Comparison of ENCODE assay signal across 2 cellular contexts in genomic region chr3:18085429-18085828, GRCh38.
TF ChIP-seq lines count a peak whose summit lies in the region.

No MANE protein-coding gene starts in this region.

TF ChIP-seq in GM23338, 12 proteins besides CTCF, POLR2A, EP300 and RAD21 (continued from another document):
- TF ChIP-seq, protein P1, sequence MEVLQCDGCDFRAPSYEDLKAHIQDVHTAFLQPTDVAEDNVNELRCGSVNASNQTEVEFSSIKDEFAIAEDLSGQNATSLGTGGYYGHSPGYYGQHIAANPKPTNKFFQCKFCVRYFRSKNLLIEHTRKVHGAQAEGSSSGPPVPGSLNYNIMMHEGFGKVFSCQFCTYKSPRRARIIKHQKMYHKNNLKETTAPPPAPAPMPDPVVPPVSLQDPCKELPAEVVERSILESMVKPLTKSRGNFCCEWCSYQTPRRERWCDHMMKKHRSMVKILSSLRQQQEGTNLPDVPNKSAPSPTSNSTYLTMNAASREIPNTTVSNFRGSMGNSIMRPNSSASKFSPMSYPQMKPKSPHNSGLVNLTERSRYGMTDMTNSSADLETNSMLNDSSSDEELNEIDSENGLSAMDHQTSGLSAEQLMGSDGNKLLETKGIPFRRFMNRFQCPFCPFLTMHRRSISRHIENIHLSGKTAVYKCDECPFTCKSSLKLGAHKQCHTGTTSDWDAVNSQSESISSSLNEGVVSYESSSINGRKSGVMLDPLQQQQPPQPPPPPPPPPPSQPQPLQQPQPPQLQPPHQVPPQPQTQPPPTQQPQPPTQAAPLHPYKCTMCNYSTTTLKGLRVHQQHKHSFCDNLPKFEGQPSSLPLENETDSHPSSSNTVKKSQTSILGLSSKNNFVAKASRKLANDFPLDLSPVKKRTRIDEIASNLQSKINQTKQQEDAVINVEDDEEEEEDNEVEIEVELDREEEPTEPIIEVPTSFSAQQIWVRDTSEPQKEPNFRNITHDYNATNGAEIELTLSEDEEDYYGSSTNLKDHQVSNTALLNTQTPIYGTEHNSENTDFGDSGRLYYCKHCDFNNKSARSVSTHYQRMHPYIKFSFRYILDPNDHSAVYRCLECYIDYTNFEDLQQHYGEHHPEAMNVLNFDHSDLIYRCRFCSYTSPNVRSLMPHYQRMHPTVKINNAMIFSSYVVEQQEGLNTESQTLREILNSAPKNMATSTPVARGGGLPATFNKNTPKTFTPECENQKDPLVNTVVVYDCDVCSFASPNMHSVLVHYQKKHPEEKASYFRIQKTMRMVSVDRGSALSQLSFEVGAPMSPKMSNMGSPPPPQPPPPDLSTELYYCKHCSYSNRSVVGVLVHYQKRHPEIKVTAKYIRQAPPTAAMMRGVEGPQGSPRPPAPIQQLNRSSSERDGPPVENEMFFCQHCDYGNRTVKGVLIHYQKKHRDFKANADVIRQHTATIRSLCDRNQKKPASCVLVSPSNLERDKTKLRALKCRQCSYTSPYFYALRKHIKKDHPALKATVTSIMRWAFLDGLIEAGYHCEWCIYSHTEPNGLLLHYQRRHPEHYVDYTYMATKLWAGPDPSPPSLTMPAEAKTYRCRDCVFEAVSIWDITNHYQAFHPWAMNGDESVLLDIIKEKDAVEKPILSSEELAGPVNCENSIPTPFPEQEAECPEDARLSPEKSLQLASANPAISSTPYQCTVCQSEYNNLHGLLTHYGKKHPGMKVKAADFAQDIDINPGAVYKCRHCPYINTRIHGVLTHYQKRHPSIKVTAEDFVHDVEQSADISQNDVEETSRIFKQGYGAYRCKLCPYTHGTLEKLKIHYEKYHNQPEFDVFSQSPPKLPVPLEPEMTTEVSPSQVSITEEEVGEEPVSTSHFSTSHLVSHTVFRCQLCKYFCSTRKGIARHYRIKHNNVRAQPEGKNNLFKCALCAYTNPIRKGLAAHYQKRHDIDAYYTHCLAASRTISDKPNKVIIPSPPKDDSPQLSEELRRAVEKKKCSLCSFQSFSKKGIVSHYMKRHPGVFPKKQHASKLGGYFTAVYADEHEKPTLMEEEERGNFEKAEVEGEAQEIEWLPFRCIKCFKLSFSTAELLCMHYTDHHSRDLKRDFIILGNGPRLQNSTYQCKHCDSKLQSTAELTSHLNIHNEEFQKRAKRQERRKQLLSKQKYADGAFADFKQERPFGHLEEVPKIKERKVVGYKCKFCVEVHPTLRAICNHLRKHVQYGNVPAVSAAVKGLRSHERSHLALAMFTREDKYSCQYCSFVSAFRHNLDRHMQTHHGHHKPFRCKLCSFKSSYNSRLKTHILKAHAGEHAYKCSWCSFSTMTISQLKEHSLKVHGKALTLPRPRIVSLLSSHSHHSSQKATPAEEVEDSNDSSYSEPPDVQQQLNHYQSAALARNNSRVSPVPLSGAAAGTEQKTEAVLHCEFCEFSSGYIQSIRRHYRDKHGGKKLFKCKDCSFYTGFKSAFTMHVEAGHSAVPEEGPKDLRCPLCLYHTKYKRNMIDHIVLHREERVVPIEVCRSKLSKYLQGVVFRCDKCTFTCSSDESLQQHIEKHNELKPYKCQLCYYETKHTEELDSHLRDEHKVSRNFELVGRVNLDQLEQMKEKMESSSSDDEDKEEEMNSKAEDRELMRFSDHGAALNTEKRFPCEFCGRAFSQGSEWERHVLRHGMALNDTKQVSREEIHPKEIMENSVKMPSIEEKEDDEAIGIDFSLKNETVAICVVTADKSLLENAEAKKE (CRISPR knock-in tag; IDR thresholded peaks at IDR 0.05) = no peak
- TF ChIP-seq ZNF331 (CRISPR knock-in tag; IDR thresholded peaks at IDR 0.05; ENCODE audit: low read depth) (no peak), CREB1 (CRISPR knock-in tag; IDR thresholded peaks at IDR 0.05; ENCODE audit: low read depth) (no peak), STAT1 (IDR thresholded peaks at IDR 0.05; ENCODE audit: unreplicated experiment) (no peak), POLR2AphosphoS5 (IDR thresholded peaks at IDR 0.05; ENCODE audit: low read depth) (no peak), JUNB (IDR thresholded peaks at IDR 0.05; ENCODE audit: unreplicated experiment) (no peak), EZH2phosphoT487 (IDR thresholded peaks at IDR 0.05; ENCODE audit: unreplicated experiment) (no peak), NANOG (IDR thresholded peaks at IDR 0.05; ENCODE audit: borderline replicate concordance) (no peak), EZH2 (IDR thresholded peaks at IDR 0.05; ENCODE audit: low read depth, unreplicated experiment) (no peak)
- TF ChIP-seq, protein P2, sequence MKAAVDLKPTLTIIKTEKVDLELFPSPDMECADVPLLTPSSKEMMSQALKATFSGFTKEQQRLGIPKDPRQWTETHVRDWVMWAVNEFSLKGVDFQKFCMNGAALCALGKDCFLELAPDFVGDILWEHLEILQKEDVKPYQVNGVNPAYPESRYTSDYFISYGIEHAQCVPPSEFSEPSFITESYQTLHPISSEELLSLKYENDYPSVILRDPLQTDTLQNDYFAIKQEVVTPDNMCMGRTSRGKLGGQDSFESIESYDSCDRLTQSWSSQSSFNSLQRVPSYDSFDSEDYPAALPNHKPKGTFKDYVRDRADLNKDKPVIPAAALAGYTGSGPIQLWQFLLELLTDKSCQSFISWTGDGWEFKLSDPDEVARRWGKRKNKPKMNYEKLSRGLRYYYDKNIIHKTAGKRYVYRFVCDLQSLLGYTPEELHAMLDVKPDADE (IDR thresholded peaks at IDR 0.05) = no peak
- TF ChIP-seq, protein P3, sequence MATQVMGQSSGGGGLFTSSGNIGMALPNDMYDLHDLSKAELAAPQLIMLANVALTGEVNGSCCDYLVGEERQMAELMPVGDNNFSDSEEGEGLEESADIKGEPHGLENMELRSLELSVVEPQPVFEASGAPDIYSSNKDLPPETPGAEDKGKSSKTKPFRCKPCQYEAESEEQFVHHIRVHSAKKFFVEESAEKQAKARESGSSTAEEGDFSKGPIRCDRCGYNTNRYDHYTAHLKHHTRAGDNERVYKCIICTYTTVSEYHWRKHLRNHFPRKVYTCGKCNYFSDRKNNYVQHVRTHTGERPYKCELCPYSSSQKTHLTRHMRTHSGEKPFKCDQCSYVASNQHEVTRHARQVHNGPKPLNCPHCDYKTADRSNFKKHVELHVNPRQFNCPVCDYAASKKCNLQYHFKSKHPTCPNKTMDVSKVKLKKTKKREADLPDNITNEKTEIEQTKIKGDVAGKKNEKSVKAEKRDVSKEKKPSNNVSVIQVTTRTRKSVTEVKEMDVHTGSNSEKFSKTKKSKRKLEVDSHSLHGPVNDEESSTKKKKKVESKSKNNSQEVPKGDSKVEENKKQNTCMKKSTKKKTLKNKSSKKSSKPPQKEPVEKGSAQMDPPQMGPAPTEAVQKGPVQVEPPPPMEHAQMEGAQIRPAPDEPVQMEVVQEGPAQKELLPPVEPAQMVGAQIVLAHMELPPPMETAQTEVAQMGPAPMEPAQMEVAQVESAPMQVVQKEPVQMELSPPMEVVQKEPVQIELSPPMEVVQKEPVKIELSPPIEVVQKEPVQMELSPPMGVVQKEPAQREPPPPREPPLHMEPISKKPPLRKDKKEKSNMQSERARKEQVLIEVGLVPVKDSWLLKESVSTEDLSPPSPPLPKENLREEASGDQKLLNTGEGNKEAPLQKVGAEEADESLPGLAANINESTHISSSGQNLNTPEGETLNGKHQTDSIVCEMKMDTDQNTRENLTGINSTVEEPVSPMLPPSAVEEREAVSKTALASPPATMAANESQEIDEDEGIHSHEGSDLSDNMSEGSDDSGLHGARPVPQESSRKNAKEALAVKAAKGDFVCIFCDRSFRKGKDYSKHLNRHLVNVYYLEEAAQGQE (IDR thresholded peaks at IDR 0.05; ENCODE audit: unreplicated experiment) = no peak
TF ChIP-seq in GM23338: peak in this region for 0.

TF ChIP-seq in WTC11, 78 proteins besides CTCF, POLR2A, EP300 and RAD21 (continued from another document):
- TF ChIP-seq, protein P4, sequence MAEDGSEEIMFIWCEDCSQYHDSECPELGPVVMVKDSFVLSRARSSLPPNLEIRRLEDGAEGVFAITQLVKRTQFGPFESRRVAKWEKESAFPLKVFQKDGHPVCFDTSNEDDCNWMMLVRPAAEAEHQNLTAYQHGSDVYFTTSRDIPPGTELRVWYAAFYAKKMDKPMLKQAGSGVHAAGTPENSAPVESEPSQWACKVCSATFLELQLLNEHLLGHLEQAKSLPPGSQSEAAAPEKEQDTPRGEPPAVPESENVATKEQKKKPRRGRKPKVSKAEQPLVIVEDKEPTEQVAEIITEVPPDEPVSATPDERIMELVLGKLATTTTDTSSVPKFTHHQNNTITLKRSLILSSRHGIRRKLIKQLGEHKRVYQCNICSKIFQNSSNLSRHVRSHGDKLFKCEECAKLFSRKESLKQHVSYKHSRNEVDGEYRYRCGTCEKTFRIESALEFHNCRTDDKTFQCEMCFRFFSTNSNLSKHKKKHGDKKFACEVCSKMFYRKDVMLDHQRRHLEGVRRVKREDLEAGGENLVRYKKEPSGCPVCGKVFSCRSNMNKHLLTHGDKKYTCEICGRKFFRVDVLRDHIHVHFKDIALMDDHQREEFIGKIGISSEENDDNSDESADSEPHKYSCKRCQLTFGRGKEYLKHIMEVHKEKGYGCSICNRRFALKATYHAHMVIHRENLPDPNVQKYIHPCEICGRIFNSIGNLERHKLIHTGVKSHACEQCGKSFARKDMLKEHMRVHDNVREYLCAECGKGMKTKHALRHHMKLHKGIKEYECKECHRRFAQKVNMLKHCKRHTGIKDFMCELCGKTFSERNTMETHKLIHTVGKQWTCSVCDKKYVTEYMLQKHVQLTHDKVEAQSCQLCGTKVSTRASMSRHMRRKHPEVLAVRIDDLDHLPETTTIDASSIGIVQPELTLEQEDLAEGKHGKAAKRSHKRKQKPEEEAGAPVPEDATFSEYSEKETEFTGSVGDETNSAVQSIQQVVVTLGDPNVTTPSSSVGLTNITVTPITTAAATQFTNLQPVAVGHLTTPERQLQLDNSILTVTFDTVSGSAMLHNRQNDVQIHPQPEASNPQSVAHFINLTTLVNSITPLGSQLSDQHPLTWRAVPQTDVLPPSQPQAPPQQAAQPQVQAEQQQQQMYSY (CRISPR knock-in tag; IDR thresholded peaks at IDR 0.05) = no peak
- no peak for TF ChIP-seq NR3C1 (CRISPR knock-in tag; conservative IDR thresholded peaks at IDR 0.05; ENCODE audit: low read depth)
- TF ChIP-seq ZNF396 (CRISPR knock-in tag; IDR thresholded peaks at IDR 0.05; ENCODE audit: borderline replicate concordance) = no peak
- no peak for TF ChIP-seq ZNF121 (CRISPR knock-in tag; IDR thresholded peaks at IDR 0.05)
- TF ChIP-seq RORB (CRISPR knock-in tag; IDR thresholded peaks at IDR 0.05) = no peak
- TF ChIP-seq TP53 (CRISPR knock-in tag; IDR thresholded peaks at IDR 0.05) = no peak
- TF ChIP-seq, protein P5, sequence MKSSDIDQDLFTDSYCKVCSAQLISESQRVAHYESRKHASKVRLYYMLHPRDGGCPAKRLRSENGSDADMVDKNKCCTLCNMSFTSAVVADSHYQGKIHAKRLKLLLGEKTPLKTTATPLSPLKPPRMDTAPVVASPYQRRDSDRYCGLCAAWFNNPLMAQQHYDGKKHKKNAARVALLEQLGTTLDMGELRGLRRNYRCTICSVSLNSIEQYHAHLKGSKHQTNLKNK (CRISPR knock-in tag; IDR thresholded peaks at IDR 0.05) = no peak
TF ChIP-seq in WTC11: peak in this region for 0.
